Comparison of ENCODE assay signal across 25 cellular contexts in the genomic region with DNA sequence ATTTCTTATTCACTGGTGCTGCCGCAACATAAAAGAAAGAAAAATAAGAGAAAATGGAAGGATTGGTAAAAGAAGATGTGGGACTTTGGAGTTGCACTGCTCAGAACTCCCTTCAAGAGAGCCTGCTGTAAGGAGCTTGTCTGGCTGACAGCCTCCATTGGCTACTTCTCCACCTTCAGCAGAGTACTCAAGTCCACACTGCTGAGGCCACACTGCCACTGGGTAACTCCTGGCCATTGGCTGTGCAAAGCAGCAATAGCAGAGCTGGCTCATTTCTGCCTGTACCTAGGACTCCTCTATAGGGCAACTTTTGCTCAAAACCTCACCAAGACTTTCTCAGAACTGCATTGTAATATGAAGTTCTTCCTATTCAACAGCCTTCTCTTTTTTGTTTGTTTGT. TPM values are rescaled to one million over a fixed set of nuclear protein-coding genes. Genes with fewer than 3 reads are reported as not detected.
"Had no signal": no experiment of that assay in that cellular context is flagged by ENCODE, and none has a peak within 500 bp of the region (broad histone marks: within the 10 kb centered on the region; RNA-seq: fewer than 3 reads in every experiment).

No MANE protein-coding gene starts in this region.

- H3K4me1 Mint-ChIP-seq: activated CD4-positive, alpha-beta memory T cell treated with anti-CD3 and anti-CD28 coated beads, Interleukin-2, amount 10 ng/mL, durations not matched to agents 7 days and 5 days; activated CD4-positive, alpha-beta T cell treated with anti-CD3 and anti-CD28 coated beads for 36 hours; activated naive CD4-positive, alpha-beta T cell treated with anti-CD3 and anti-CD28 coated beads, Interleukin-2, amount 10 ng/mL, durations not matched to agents 7 days and 5 days; activated naive CD8-positive, alpha-beta T cell treated with anti-CD3 and anti-CD28 coated beads for 36 hours; T-helper 17 cell had no signal

- ATAC-seq: activated CD4-positive, alpha-beta T cell treated with anti-CD3 and anti-CD28 coated beads for 36 hours; activated T-cell treated with anti-CD3 and anti-CD28 coated beads, Interleukin-2, amount 50 U/mL, for 72 hours; Panc1; T-helper 17 cell had no signal

- H3K36me3 ChIP-seq: brain microvascular endothelial cell, cardiac muscle cell, MG63 had no signal

- H3K9me3 Mint-ChIP-seq: activated naive CD4-positive, alpha-beta T cell treated with anti-CD3 and anti-CD28 coated beads, Interleukin-2, amount 10 ng/mL, durations not matched to agents 7 days and 5 days; activated T-helper 2 cell treated with anti-CD3 and anti-CD28 coated beads, Interferon-gamma antibody, Interleukin-2, Interleukin-4, amounts not matched to agents 10 μg/mL and 5 μg/mL and 100 μg/mL, durations not matched to agents 14 hours and 24 hours and 36 hours had no signal

- H3K27me3 ChIP-seq: brain microvascular endothelial cell, cardiac muscle cell, MG63 had no signal

- H3K9me3 ChIP-seq: MG63 had no signal

- H3K27ac Mint-ChIP-seq: activated CD4-positive, alpha-beta memory T cell treated with anti-CD3 and anti-CD28 coated beads, Interleukin-2, amount 10 ng/mL, durations not matched to agents 7 days and 5 days; activated CD4-positive, alpha-beta T cell treated with anti-CD3 and anti-CD28 coated beads for 36 hours; activated naive CD4-positive, alpha-beta T cell treated with anti-CD3 and anti-CD28 coated beads, Interleukin-2, amount 10 ng/mL, durations not matched to agents 7 days and 5 days; activated naive CD8-positive, alpha-beta T cell treated with anti-CD3 and anti-CD28 coated beads for 36 hours; activated T-cell treated with anti-CD3 and anti-CD28 coated beads, Interleukin-2, amount 50 U/mL, for 72 hours; activated T-helper 2 cell treated with anti-CD3 and anti-CD28 coated beads, Interferon-gamma antibody, Interleukin-2, Interleukin-4, amounts not matched to agents 10 μg/mL and 5 μg/mL and 100 μg/mL, durations not matched to agents 14 hours and 24 hours and 36 hours; T-helper 17 cell had no signal

- H3K27me3 Mint-ChIP-seq: activated CD4-positive, alpha-beta memory T cell treated with anti-CD3 and anti-CD28 coated beads, Interleukin-2, amount 10 ng/mL, durations not matched to agents 7 days and 5 days; activated CD4-positive, alpha-beta T cell treated with anti-CD3 and anti-CD28 coated beads for 36 hours; activated naive CD4-positive, alpha-beta T cell treated with anti-CD3 and anti-CD28 coated beads, Interleukin-2, amount 10 ng/mL, durations not matched to agents 7 days and 5 days; activated naive CD8-positive, alpha-beta T cell treated with anti-CD3 and anti-CD28 coated beads for 36 hours; T-helper 17 cell had no signal

- H3K36me3 Mint-ChIP-seq: activated naive CD4-positive, alpha-beta T cell treated with anti-CD3 and anti-CD28 coated beads, Interleukin-2, amount 10 ng/mL, durations not matched to agents 7 days and 5 days; activated naive CD8-positive, alpha-beta T cell treated with anti-CD3 and anti-CD28 coated beads for 36 hours had no signal

- H3K4me3 ChIP-seq: cardiac muscle cell, MG63 had no signal

- DNase-seq: activated CD4-positive, alpha-beta memory T cell treated with anti-CD3 and anti-CD28 coated beads, Interleukin-2, amount 10 ng/mL, durations not matched to agents 7 days and 5 days; activated CD4-positive, alpha-beta T cell treated with anti-CD3 and anti-CD28 coated beads for 36 hours; activated CD4-positive, alpha-beta T cell treated with anti-CD3 and anti-CD28 coated beads, Interleukin-2, amount 50 U/mL, for 1 hour; activated gamma-delta T cell treated with Interleukin-2 at 50 U/mL for 16 hours; activated naive CD4-positive, alpha-beta T cell treated with anti-CD3 and anti-CD28 coated beads, Interleukin-2, amount 10 ng/mL, durations not matched to agents 7 days and 5 days; activated naive CD8-positive, alpha-beta T cell treated with anti-CD3 and anti-CD28 coated beads for 36 hours; activated T-cell treated with anti-CD3 and anti-CD28 coated beads for 4 hours; activated T-cell treated with anti-CD3 and anti-CD28 coated beads, Interleukin-2, amount 50 U/mL, for 72 hours; brain microvascular endothelial cell; MG63; MV-4-11; NCI-H1105; NCI-H1694 treated with DMSO at 0.1 percent for 48 hours; NCI-H2029 treated with DMSO at 0.1 percent for 48 hours; NCI-H446; NCI-H524; NCI-H748 treated with DMSO at 0.1 percent for 48 hours; OCI-M1; SHP77 treated with DMSO at 0.1 percent for 48 hours; T-helper 17 cell had no signal

- H3K4me3 Mint-ChIP-seq: activated CD4-positive, alpha-beta memory T cell treated with anti-CD3 and anti-CD28 coated beads, Interleukin-2, amount 10 ng/mL, durations not matched to agents 7 days and 5 days; activated CD4-positive, alpha-beta T cell treated with anti-CD3 and anti-CD28 coated beads for 36 hours; activated naive CD4-positive, alpha-beta T cell treated with anti-CD3 and anti-CD28 coated beads, Interleukin-2, amount 10 ng/mL, durations not matched to agents 7 days and 5 days; activated naive CD8-positive, alpha-beta T cell treated with anti-CD3 and anti-CD28 coated beads for 36 hours; activated T-cell treated with anti-CD3 and anti-CD28 coated beads, Interleukin-2, amount 50 U/mL, for 72 hours; T-helper 17 cell had no signal

- H3K27ac ChIP-seq: brain microvascular endothelial cell, cardiac muscle cell, VCaP had no signal

RNA-seq across cellular contexts. Expression of a gene that starts 38.7 kb away (rescaled TPM):
- total RNA-seq: activated CD4-positive, alpha-beta memory T cell treated with anti-CD3 and anti-CD28 coated beads, Interleukin-2, amount 10 ng/mL, durations not matched to agents 7 days and 5 days; activated CD8-positive, alpha-beta memory T cell treated with anti-CD3 and anti-CD28 coated beads for 36 hours; activated naive CD8-positive, alpha-beta T cell treated with anti-CD3 and anti-CD28 coated beads for 36 hours; activated T-helper 2 cell treated with anti-CD3 and anti-CD28 coated beads, Interferon-gamma antibody, Interleukin-2, Interleukin-4, amounts not matched to agents 10 μg/mL and 5 μg/mL and 100 μg/mL, durations not matched to agents 14 hours and 24 hours and 36 hours had no signal
